Comparison of ENCODE assay signal across 13 cellular contexts in the genomic region with DNA sequence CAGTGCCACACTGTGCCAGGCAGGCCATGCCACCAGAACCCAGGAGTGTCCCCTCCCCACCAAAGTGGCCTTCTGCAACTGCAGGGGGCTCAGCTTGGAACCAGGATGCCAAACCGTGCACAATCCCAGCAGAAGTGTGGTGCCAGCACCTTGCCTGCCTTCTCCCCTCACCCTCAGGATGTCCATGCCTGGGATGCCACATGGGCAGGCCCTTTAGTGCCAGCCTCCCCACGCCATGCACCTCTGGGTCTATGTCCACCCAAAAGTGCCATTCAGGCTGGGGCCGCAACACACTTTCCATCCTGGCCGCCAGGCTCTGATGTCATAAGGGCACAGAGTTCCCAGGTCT. TPM values are rescaled to one million over a fixed set of nuclear protein-coding genes. Genes with fewer than 3 reads are reported as not detected.
DNase-seq lines count a peak whose midpoint lies in the region; ATAC-seq and TF ChIP-seq lines count a peak whose summit lies in the region.
"Had no signal": no experiment of that assay in that cellular context is flagged by ENCODE, and none has a peak within 500 bp of the region (broad histone marks: within the 10 kb centered on the region; RNA-seq: fewer than 3 reads in every experiment).

No MANE protein-coding gene starts in this region.

- intact Hi-C loops in heart right ventricle (cut with DNase I) (no loop called here), Right ventricle myocardium superior (cut with DNase I) (no loop called here), esophagus squamous epithelium (cut with DNase I) (no loop called here), uterus (cut with DNase I; ENCODE audit: low total_unique reads) (no loop called here)

- ATAC-seq in heart right ventricle = peak in 1 of 8 donors; percentile 19
- no peak for ATAC-seq in Right ventricle myocardium superior (ENCODE audit: poor library complexity)

- H3K4me1 ChIP-seq in heart right ventricle (peaks cover 19 to 78% (median 71%) of the 10 kb centered on the region in 9 donors), esophagus squamous epithelium (peaks cover 45 to 65% (median 53%) of the 10 kb centered on the region in 3 donors), parathyroid adenoma (no peaks in the 10 kb centered on the region), uterus (peaks cover 0 to 6% of the 10 kb centered on the region in 2 donors)
- H3K4me1 ChIP-seq: neural progenitor cell had no signal

- no peak for TF ChIP-seq POLR2A in esophagus squamous epithelium (IDR thresholded peaks at IDR 0.05)
- no peak for TF ChIP-seq POLR2A in uterus (IDR thresholded peaks at IDR 0.05)

- H3K27me3 ChIP-seq in heart right ventricle (no peaks in the 10 kb centered on the region), esophagus squamous epithelium (no peaks in the 10 kb centered on the region), parathyroid adenoma (ENCODE audit: control insufficient read depth, insufficient read depth, low read length) (no peaks in the 10 kb centered on the region), uterus (no peaks in the 10 kb centered on the region)
- H3K27me3 ChIP-seq: neural progenitor cell had no signal

- H3K9ac ChIP-seq in parathyroid adenoma = no peak overlapping the region
- H3K9ac ChIP-seq: neural progenitor cell had no signal

- no peak for DNase-seq in heart right ventricle
- no peak for DNase-seq in Right ventricle myocardium superior
- DNase-seq in esophagus squamous epithelium (lab: John Stamatoyannopoulos, UW) = no peak
- no peak for DNase-seq in uterus
- DNase-seq in globus pallidus (ENCODE audit: low spot score) = no peak
- DNase-seq in medulla oblongata (ENCODE audit: extremely low spot score) = no peak
- no peak for DNase-seq in HCEC 1CT
- DNase-seq: H9, hippocampal formation, NCI-H1092 treated with DMSO at 0.1 percent for 48 hours, T-helper 9 cell had no signal

- no peaks in the 10 kb centered on the region for H3K79me2 ChIP-seq in parathyroid adenoma

- 62 to 68% methylated on average over 4 of the region's 4 CpGs for WGBS in heart right ventricle, 2 donors
- 87% methylated on average over 2 of the region's 4 CpGs; no CpG with 5 or more reads in 1 of the 2 donors for WGBS in esophagus squamous epithelium, 2 donors

- H3K9me3 ChIP-seq in heart right ventricle (peaks cover 0 to 16% (median 12%) of the 10 kb centered on the region in 11 donors), esophagus squamous epithelium (peaks cover 0 to 16% (median 10%) of the 10 kb centered on the region in 3 donors), parathyroid adenoma (ENCODE audit: control insufficient read depth, low read length) (no peaks in the 10 kb centered on the region), uterus (no peaks in the 10 kb centered on the region)

- H3K4me3 ChIP-seq in heart right ventricle (peak overlapping the region in 6 of 10 donors; percentile 2 to 18 (median 12)), esophagus squamous epithelium (peak overlapping the region in 1 of 4 donors; percentile 38), parathyroid adenoma (ENCODE audit: low read depth, low read length) (no peak overlapping the region), uterus (no peak overlapping the region)
- H3K4me3 ChIP-seq: neural progenitor cell had no signal

- TF ChIP-seq CTCF in heart right ventricle (IDR thresholded peaks at IDR 0.05) (no peak), esophagus squamous epithelium (IDR thresholded peaks at IDR 0.05) (no peak), parathyroid adenoma (IDR thresholded peaks at IDR 0.05) (no peak), uterus (IDR thresholded peaks at IDR 0.05) (no peak)

- no peaks in the 10 kb centered on the region for H3K36me3 ChIP-seq in heart right ventricle
- no peaks in the 10 kb centered on the region for H3K36me3 ChIP-seq in esophagus squamous epithelium
- H3K36me3 ChIP-seq in parathyroid adenoma (ENCODE audit: control insufficient read depth, insufficient read depth, low read length) = no peaks in the 10 kb centered on the region
- no peaks in the 10 kb centered on the region for H3K36me3 ChIP-seq in uterus
- H3K36me3 ChIP-seq: neural progenitor cell had no signal

- peak overlapping the region; percentile 20 for H3K4me2 ChIP-seq in parathyroid adenoma (ENCODE audit: low read length)
- H3K4me2 ChIP-seq: neural progenitor cell had no signal

- no peak overlapping the region for H2AFZ ChIP-seq in parathyroid adenoma
- H2AFZ ChIP-seq: neural progenitor cell had no signal

- H3K27ac ChIP-seq in heart right ventricle (peak overlapping the region; percentile 84 to 99 (median 94)), esophagus squamous epithelium (peak overlapping the region; percentile 76 to 93 (median 88)), parathyroid adenoma (peak overlapping the region; percentile 63), uterus (peak overlapping the region; percentile 63 to 68)
- H3K27ac ChIP-seq: neural progenitor cell had no signal

RNA-seq across cellular contexts. Expression of a gene that starts 8.7 kb away (rescaled TPM):
- total RNA-seq in heart right ventricle (10 to 100 TPM; 14.6 to 27.9 (median 18.0) TPM), Right ventricle myocardium superior (14.0 TPM), esophagus squamous epithelium (10 to 100 TPM; 15.6 to 21.7 (median 20.5) TPM), uterus (10 to 100 TPM in 3 of 4 donors, 1 to 10 TPM in 1; 9.2 to 45.3 (median 22.8) TPM)
- 10 to 100 TPM in 1 of 2 donors, 1 to 10 TPM in 1; 7.2 to 13.2 TPM for polyA plus RNA-seq in heart right ventricle

RNA-seq across cellular contexts. Expression of a gene that starts 15.7 kb away (rescaled TPM):
- total RNA-seq in heart right ventricle (10 to 100 TPM; 50.9 to 97.0 (median 74.2) TPM), Right ventricle myocardium superior (69.0 TPM), esophagus squamous epithelium (10 to 100 TPM; 14.6 to 34.0 (median 26.6) TPM), uterus (10 to 100 TPM; 37.4 to 59.9 (median 57.3) TPM)
- polyA plus RNA-seq in heart right ventricle = 10 to 100 TPM; 21.5 to 55.3 TPM

Comparison
In these comparisons a context has a peak if more than half of its experiments do, and no peak if none do; other contexts are left out.
1. H3K4me3 ChIP-seq: peak in heart right ventricle (6 of 10); none in parathyroid adenoma (single experiment) and uterus (0 of 2).
2. Peak in every context shown above with its lines, with median percentiles within 50 percentile points of each other: H3K27ac ChIP-seq.